In the genomic region with DNA sequence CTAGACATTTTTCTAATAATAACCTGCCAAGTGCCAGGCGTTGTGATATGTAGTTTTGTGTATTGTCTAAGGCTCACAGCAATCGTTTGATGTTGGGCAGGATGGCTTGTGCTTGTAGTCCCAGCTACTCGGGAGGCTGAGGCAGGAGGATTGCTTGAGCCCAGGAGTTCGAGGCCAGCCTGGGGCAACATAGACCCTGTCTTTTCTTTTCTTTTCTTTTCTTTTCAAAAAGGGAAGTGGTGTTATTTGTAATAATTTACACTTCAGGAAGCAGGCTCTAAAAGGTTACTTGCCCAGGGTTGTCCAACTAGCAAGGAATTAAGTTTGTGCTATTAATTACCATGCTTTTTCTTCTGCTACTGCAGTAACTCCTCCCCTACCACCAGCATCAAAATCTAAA, we compare ENCODE assay signal across 1 cellular context.
A peak's percentile ranks its signal among the peaks of the same experiment; 100 is the strongest.
TF ChIP-seq lines count a peak whose summit lies in the region.

No MANE protein-coding gene starts in this region.

TF ChIP-seq in GM12878, 131 proteins besides CTCF, POLR2A, EP300 and RAD21:
- TF ChIP-seq SPI1 (IDR thresholded peaks at IDR 0.05; ENCODE audit: borderline replicate concordance, insufficient read depth, low read depth, low read length) (peak; percentile 55; the same call in 1 of the 2 replicates), FOS (IDR thresholded peaks at IDR 0.05; ENCODE audit: borderline replicate concordance, extremely low read depth, insufficient read length) (no peak), E4F1 (IDR thresholded peaks at IDR 0.05; ENCODE audit: borderline replicate concordance, partially characterized antibody) (no peak)
- TF ChIP-seq, protein P1, sequence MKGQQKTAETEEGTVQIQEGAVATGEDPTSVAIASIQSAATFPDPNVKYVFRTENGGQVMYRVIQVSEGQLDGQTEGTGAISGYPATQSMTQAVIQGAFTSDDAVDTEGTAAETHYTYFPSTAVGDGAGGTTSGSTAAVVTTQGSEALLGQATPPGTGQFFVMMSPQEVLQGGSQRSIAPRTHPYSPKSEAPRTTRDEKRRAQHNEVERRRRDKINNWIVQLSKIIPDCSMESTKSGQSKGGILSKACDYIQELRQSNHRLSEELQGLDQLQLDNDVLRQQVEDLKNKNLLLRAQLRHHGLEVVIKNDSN (IDR thresholded peaks at IDR 0.05; ENCODE audit: borderline replicate concordance, extremely low read length, insufficient read depth, low read depth, low read length), result no peak
TF ChIP-seq in GM12878: peak in this region for 1.
